18 cellular contexts compared by ENCODE assay signal in the genomic region with DNA sequence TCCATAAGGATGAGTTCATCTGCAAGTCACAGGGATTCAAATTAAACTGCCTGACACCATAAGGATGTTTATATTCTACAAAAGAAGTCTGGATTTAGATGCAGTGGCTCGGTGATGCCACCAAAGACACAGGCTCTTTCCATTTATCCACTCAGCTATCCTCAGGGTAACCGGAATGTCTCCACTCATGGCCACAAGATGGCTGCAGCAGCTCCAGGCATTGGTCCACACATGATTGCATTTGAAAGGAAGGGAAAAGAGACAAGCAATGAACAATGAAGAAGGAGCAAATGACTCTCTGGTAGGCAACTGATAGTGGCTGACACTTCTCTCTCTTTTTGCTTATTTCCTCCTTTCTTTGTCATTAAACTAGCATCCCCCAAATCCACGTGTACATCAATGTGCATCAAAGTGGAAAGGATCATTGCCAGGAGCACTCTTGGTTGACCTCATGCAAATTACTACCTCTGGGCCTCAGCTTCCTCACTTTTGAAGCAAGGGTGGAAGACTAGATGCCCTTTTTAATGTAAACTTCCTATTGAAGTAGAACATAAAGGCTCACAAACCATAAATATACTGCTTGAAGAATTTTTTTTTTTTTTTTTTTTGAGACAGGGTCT. TPM values are rescaled to one million over a fixed set of nuclear protein-coding genes. Genes with fewer than 3 reads are reported as not detected.
DNase-seq lines count a peak whose midpoint lies in the region; ATAC-seq and TF ChIP-seq lines count a peak whose summit lies in the region.
"Had no signal": no experiment of that assay in that cellular context is flagged by ENCODE, and none has a peak within 500 bp of the region (broad histone marks: within the 10 kb centered on the region; RNA-seq: fewer than 3 reads in every experiment).

No MANE protein-coding gene starts in this region.

- peak; percentile 36 for ATAC-seq in left lobe of liver
- no peak for ATAC-seq in HG02970 (IDR thresholded peaks at IDR 0.05; ENCODE audit: low FRiP score, unreplicated experiment)
- ATAC-seq: CD8-positive, alpha-beta T cell; left lung; natural killer cell had no signal

- no peak overlapping the region for H3K27ac ChIP-seq in C4-2B
- H3K27ac ChIP-seq: left lung, Peyer's patch, thyroid gland had no signal

- DNase-seq in HT-29 (ENCODE audit: low spot score) (peak; percentile 30), cardiac fibroblast (ENCODE audit: low read depth in 2 of 2) (no peak), left lobe of liver (ENCODE audit: low spot score) (no peak), NCI-H2171 treated with DMSO at 0.1 percent for 48 hours (lab: John Stamatoyannopoulos, UW) (no peak), NCI-H146 (lab: John Stamatoyannopoulos, UW) (no peak), NCI-H524 (lab: John Stamatoyannopoulos, UW) (no peak)
- DNase-seq: activated CD4-positive, alpha-beta T cell treated with anti-CD3 and anti-CD28 coated beads for 1 hour; activated CD8-positive, alpha-beta memory T cell treated with anti-CD3 and anti-CD28 coated beads, Interleukin-2, amount 50 U/mL, for 48 hours; activated naive CD4-positive, alpha-beta T cell treated with Interleukin-2 at 50 U/mL for 16 hours; CD8-positive, alpha-beta T cell; KBM-7; left lung; natural killer cell; NCI-H510A treated with DMSO at 0.1 percent for 48 hours; thyroid gland had no signal

- TF ChIP-seq CTCF in C4-2B (conservative IDR thresholded peaks at IDR 0.05) (peak; percentile 8), cardiac fibroblast (IDR thresholded peaks at IDR 0.05; ENCODE audit: low read depth, low read length) (peak; percentile 7)

- H3K4me3 ChIP-seq in cardiac fibroblast (replicated peaks in 1 of 2; ENCODE audit: low read depth in 2 of 2, low read length in 2 of 2), result no peak overlapping the region
- H3K4me3 ChIP-seq: left lung, Peyer's patch, thyroid gland had no signal

RNA-seq across cellular contexts. Expression of a gene that starts 7.2 kb away (rescaled TPM):
- 2.8 and 3.2 TPM in 2 replicates for total RNA-seq in HT-29 (2014; rRNA removed; shearing (Covaris generic))
- 6.0 TPM for total RNA-seq in left lobe of liver

RNA-seq across cellular contexts. Expression of a gene that starts 25.4 kb away (rescaled TPM):
- total RNA-seq in HT-29 (2014; rRNA removed; shearing (Covaris generic)), result 9.2 and 10.5 TPM in 2 replicates
- 7.3 TPM for total RNA-seq in left lobe of liver
